ENCODE assay signal across 3 cellular contexts in genomic region chr13:95667235-95667634, GRCh38. TPM values are rescaled to one million over a fixed set of nuclear protein-coding genes. Genes with fewer than 3 reads are reported as not detected.
"Had no signal": no experiment of that assay in that cellular context is flagged by ENCODE, and none has a peak within 500 bp of the region (broad histone marks: within the 10 kb centered on the region; RNA-seq: fewer than 3 reads in every experiment).

No MANE protein-coding gene starts in this region.

RNA-seq across cellular contexts. Expression of gene DZIP1, which starts 22.7 kb away (rescaled TPM):
- total RNA-seq: HT-29 had no signal
- polyA plus RNA-seq: IgD-negative memory B cell, K562 had no signal
